In the genomic region with DNA sequence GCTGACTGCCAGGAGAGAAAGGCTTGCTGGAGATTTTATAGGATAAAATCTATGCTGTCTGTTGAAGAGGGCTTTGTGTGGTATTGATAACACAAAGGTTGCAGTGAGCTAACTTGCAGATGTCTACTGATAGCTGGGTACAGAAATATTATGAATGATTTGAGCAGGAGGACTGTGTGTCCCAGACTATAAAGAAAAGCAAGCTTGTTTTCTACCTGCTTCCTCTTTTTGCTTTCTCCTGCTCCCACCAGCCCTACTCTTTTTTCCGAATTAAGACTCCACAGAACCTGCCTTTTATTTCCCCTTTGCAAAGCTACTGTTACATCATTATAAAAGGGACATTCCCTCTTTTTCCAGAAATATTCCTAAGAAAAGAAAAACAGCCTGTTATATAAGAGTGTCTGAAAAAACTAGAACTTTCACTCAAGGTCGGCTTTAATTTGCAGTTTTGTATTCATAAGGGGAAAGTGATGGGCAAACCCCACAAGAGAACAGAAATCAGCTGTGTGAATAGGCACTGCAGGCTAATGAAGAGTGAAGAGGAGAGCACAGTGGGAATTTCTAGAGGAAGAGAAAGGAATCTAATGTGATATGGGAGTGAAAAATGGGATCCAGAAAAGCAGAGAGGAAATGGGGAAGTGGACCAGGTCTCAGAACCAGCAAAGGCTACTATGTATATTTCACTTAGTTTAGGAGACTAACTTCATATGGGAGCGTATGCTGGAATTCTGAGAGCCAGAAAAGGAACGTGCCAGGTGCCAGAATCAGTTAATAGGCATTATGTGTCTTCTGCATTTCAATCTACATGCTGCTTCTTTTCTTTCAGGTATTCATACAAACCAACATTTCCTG, we compare ENCODE assay signal across 18 cellular contexts. TPM values are rescaled to one million over a fixed set of nuclear protein-coding genes. Genes with fewer than 3 reads are reported as not detected.
DNase-seq lines count a peak whose midpoint lies in the region; ATAC-seq and TF ChIP-seq lines count a peak whose summit lies in the region.
"Had no signal": no experiment of that assay in that cellular context is flagged by ENCODE, and none has a peak within 500 bp of the region (broad histone marks: within the 10 kb centered on the region; RNA-seq: fewer than 3 reads in every experiment).

No MANE protein-coding gene starts in this region.

- H3K4me1 Mint-ChIP-seq in immature natural killer cell = no peaks in the 10 kb centered on the region
- no peaks in the 10 kb centered on the region for H3K4me1 Mint-ChIP-seq in osteocyte (ENCODE audit: unreplicated experiment)

- H3K27ac Mint-ChIP-seq in immature natural killer cell = no peak overlapping the region
- no peak overlapping the region for H3K27ac Mint-ChIP-seq in osteocyte (ENCODE audit: unreplicated experiment)

- DNase-seq in inferior parietal cortex (ENCODE audit: extremely low spot score) (peak; percentile 4), immature natural killer cell (no peak), DMS153 treated with DMSO at 0.1 percent for 48 hours (lab: John Stamatoyannopoulos, UW; ENCODE audit: unreplicated experiment) (no peak), osteocyte (ENCODE audit: extremely low spot score, unreplicated experiment) (no peak)
- DNase-seq: activated CD4-positive, CD25-positive, alpha-beta regulatory T cell; activated T-cell treated with anti-CD3 and anti-CD28 coated beads, Interleukin-2, amount 50 U/mL, for 48 hours; glutamatergic neuron; NCI-H1105 treated with DMSO at 0.1 percent for 48 hours; NCI-H526 treated with DMSO at 0.1 percent for 48 hours; stimulated activated naive CD8-positive, alpha-beta T cell treated with anti-CD3 and anti-CD28 coated beads, Interleukin-15, Interleukin-2, amounts not matched to agents 100 U/mL and 50 U/mL, for 24 hours had no signal

- H3K36me3 Mint-ChIP-seq in immature natural killer cell (no peaks in the 10 kb centered on the region), osteocyte (ENCODE audit: unreplicated experiment) (no peaks in the 10 kb centered on the region)
- H3K36me3 Mint-ChIP-seq: brain had no signal

- peaks cover 5 to 14% (median 6%) of the 10 kb centered on the region in 3 donors for H3K27me3 Mint-ChIP-seq in immature natural killer cell (ENCODE audit: low read depth in 3 of 3)
- peaks cover 39% of the 10 kb centered on the region for H3K27me3 Mint-ChIP-seq in osteocyte (ENCODE audit: unreplicated experiment)

- no peak for TF ChIP-seq CTCF in osteocyte (IDR thresholded peaks at IDR 0.05)

- ATAC-seq in GM18520 (IDR thresholded peaks at IDR 0.05; ENCODE audit: unreplicated experiment) = peak; percentile 44
- peak; percentile 47 for ATAC-seq in GM21515 (IDR thresholded peaks at IDR 0.05; ENCODE audit: unreplicated experiment)
- peak; percentile 49 for ATAC-seq in HG03175 (IDR thresholded peaks at IDR 0.05; ENCODE audit: unreplicated experiment)
- ATAC-seq in GM21786 (IDR thresholded peaks at IDR 0.05; ENCODE audit: unreplicated experiment) = no peak
- ATAC-seq: left lobe of liver; stimulated activated naive CD8-positive, alpha-beta T cell treated with anti-CD3 and anti-CD28 coated beads, Interleukin-15, Interleukin-2, amounts not matched to agents 100 U/mL and 50 U/mL, for 24 hours had no signal

- H3K9me3 Mint-ChIP-seq in immature natural killer cell = peaks cover 0 to 3% (median under 1%) of the 10 kb centered on the region in 6 donors
- H3K9me3 Mint-ChIP-seq in osteocyte (ENCODE audit: unreplicated experiment) = peaks cover 6% of the 10 kb centered on the region

- H3K4me3 Mint-ChIP-seq in immature natural killer cell (no peak overlapping the region), osteocyte (ENCODE audit: unreplicated experiment) (no peak overlapping the region)
- H3K4me3 Mint-ChIP-seq: brain had no signal

RNA-seq across cellular contexts. Expression of gene IFNA14, which starts 28.2 kb away (rescaled TPM):
- not detected for polyA plus RNA-seq in immature natural killer cell
- not detected in 2 replicates for total RNA-seq in osteocyte
- total RNA-seq: left lobe of liver, omental fat pad, SJSA1 had no signal

RNA-seq across cellular contexts. Expression of gene IFNA5, which starts 37.1 kb away (rescaled TPM):
- not detected for polyA plus RNA-seq in immature natural killer cell
- not detected in 2 replicates for total RNA-seq in osteocyte
- total RNA-seq: left lobe of liver, SJSA1 had no signal

RNA-seq across cellular contexts. Expression of gene IFNA17, which starts 40.0 kb away (rescaled TPM):
- not detected for polyA plus RNA-seq in immature natural killer cell
- not detected in 2 replicates for total RNA-seq in osteocyte
- total RNA-seq: left lobe of liver, omental fat pad, SJSA1 had no signal

RNA-seq across cellular contexts. Expression of gene IFNA16, which starts 50.9 kb away (rescaled TPM):
- not detected for polyA plus RNA-seq in immature natural killer cell
- total RNA-seq in osteocyte = not detected in 2 replicates
- total RNA-seq: left lobe of liver, omental fat pad, SJSA1 had no signal
